In the genomic region with DNA sequence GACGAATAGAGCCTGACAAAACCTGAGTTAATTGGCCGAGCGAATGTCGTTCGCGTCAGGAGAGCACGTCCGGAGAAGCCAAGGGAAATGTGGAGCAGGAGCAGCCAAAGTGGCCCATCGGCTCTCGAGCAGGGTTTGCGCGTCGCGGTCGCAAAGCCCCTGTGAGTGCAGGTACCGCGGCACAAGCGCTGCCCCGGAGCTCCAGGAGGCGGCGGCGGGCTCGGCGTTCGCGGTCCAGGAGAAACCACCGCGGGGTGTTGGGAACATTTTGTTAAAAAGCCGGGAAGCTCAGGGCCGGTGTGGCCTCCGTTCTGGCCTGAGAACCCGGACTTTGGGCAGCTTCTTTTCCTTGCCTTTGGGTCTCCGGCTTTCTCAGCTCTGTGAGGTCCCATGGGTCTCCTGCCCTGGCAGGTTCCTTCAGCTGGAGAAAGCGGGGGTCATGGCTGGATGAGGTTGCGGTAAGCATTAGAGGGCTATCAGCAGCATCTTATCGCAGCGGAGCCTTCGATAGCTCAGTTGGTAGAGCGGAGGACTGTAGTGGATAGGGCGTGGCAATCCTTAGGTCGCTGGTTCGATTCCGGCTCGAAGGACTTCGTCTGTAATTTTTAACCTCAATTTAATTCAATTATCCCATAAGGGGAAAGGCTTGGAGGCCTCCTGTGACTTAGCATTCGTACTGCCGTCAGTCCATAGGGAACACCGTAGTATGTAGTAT, we compare ENCODE assay signal across 1 cellular context.
TF ChIP-seq lines count a peak whose summit lies in the region.

No MANE protein-coding gene starts in this region.

TF ChIP-seq in HepG2, 621 proteins besides CTCF, POLR2A, EP300 and RAD21 (continued from another document):
- TF ChIP-seq ZBTB2 (CRISPR knock-in tag; IDR thresholded peaks at IDR 0.05; ENCODE audit: low read depth) (peak; percentile 57; the same call in 1 of the 2 replicates), GTF2F1 (IDR thresholded peaks at IDR 0.05; ENCODE audit: low read length) (no peak), NR0B2 (CRISPR knock-in tag; IDR thresholded peaks at IDR 0.05) (peak; percentile 87), SNAPC4 (CRISPR knock-in tag; IDR thresholded peaks at IDR 0.05) (peak; percentile 88), ZFP36L1 (CRISPR knock-in tag; IDR thresholded peaks at IDR 0.05) (peak; percentile 81), NFIB (CRISPR knock-in tag; IDR thresholded peaks at IDR 0.05; ENCODE audit: borderline replicate concordance) (no peak), ZSCAN9 (CRISPR knock-in tag; IDR thresholded peaks at IDR 0.05; ENCODE audit: borderline replicate concordance) (peak; percentile 54; the same call in 1 of the 2 replicates), ZBTB49 (CRISPR knock-in tag; IDR thresholded peaks at IDR 0.05; ENCODE audit: borderline replicate concordance) (peak; percentile 15; the same call in 1 of the 2 replicates), ZNF780A (CRISPR knock-in tag; IDR thresholded peaks at IDR 0.05) (no peak; the same call in 1 of the 2 replicates), ZSCAN20 (CRISPR knock-in tag; IDR thresholded peaks at IDR 0.05; ENCODE audit: borderline replicate concordance) (peak; percentile 88; the same call in 1 of the 2 replicates), ELF3 (CRISPR knock-in tag; IDR thresholded peaks at IDR 0.05) (peak; percentile 8), GLI4 (CRISPR knock-in tag; IDR thresholded peaks at IDR 0.05; ENCODE audit: borderline replicate concordance) (no peak; the same call in none of the 2 replicates), HMG20A (CRISPR knock-in tag; IDR thresholded peaks at IDR 0.05; ENCODE audit: borderline replicate concordance) (no peak), ZFP91 (CRISPR knock-in tag; IDR thresholded peaks at IDR 0.05; ENCODE audit: borderline replicate concordance) (peak; percentile 81), MBD4 (IDR thresholded peaks at IDR 0.05; ENCODE audit: borderline replicate concordance, low read length) (no peak), SIX4 (CRISPR knock-in tag; IDR thresholded peaks at IDR 0.05) (peak; percentile 69; the same call in 1 of the 2 replicates), ZNF713 (CRISPR knock-in tag; IDR thresholded peaks at IDR 0.05) (no peak)
- TF ChIP-seq, protein P1, sequence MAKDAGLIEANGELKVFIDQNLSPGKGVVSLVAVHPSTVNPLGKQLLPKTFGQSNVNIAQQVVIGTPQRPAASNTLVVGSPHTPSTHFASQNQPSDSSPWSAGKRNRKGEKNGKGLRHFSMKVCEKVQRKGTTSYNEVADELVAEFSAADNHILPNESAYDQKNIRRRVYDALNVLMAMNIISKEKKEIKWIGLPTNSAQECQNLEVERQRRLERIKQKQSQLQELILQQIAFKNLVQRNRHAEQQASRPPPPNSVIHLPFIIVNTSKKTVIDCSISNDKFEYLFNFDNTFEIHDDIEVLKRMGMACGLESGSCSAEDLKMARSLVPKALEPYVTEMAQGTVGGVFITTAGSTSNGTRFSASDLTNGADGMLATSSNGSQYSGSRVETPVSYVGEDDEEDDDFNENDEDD (CRISPR knock-in tag; IDR thresholded peaks at IDR 0.05; ENCODE audit: borderline replicate concordance), result peak; percentile 51; the same call in 1 of the 2 replicates
- TF ChIP-seq, protein P2, sequence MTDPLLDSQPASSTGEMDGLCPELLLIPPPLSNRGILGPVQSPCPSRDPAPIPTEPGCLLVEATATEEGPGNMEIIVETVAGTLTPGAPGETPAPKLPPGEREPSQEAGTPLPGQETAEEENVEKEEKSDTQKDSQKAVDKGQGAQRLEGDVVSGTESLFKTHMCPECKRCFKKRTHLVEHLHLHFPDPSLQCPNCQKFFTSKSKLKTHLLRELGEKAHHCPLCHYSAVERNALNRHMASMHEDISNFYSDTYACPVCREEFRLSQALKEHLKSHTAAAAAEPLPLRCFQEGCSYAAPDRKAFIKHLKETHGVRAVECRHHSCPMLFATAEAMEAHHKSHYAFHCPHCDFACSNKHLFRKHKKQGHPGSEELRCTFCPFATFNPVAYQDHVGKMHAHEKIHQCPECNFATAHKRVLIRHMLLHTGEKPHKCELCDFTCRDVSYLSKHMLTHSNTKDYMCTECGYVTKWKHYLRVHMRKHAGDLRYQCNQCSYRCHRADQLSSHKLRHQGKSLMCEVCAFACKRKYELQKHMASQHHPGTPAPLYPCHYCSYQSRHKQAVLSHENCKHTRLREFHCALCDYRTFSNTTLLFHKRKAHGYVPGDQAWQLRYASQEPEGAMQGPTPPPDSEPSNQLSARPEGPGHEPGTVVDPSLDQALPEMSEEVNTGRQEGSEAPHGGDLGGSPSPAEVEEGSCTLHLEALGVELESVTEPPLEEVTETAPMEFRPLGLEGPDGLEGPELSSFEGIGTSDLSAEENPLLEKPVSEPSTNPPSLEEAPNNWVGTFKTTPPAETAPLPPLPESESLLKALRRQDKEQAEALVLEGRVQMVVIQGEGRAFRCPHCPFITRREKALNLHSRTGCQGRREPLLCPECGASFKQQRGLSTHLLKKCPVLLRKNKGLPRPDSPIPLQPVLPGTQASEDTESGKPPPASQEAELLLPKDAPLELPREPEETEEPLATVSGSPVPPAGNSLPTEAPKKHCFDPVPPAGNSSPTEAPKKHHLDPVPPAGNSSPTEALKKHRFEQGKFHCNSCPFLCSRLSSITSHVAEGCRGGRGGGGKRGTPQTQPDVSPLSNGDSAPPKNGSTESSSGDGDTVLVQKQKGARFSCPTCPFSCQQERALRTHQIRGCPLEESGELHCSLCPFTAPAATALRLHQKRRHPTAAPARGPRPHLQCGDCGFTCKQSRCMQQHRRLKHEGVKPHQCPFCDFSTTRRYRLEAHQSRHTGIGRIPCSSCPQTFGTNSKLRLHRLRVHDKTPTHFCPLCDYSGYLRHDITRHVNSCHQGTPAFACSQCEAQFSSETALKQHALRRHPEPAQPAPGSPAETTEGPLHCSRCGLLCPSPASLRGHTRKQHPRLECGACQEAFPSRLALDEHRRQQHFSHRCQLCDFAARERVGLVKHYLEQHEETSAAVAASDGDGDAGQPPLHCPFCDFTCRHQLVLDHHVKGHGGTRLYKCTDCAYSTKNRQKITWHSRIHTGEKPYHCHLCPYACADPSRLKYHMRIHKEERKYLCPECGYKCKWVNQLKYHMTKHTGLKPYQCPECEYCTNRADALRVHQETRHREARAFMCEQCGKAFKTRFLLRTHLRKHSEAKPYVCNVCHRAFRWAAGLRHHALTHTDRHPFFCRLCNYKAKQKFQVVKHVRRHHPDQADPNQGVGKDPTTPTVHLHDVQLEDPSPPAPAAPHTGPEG (CRISPR knock-in tag; IDR thresholded peaks at IDR 0.05), result peak; percentile 59; the same call in 1 of the 2 replicates
